ENCODE assay signal across 26 cellular contexts in the genomic region with DNA sequence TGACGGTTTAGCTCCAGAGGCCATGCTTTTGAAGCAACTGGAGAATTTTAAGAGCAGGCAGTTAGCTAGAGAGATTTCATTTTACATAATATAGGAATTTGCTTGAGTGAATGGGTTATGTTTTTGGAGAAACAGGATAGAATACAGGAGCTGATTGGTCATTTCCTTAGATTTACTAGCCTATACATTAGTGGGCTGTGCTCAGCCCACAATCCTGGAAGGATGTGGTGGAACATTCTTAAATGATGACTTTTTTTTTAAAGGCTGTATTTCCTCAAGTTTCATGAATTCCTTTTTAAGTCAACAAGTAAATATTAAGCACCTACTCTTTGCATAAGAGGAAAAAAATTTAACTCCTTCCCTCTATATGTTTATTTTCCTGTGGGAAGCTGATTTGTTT.
DNase-seq lines count a peak whose midpoint lies in the region; ATAC-seq, FAIRE-seq and TF ChIP-seq lines count a peak whose summit lies in the region.
"Had no signal": no experiment of that assay in that cellular context is flagged by ENCODE, and none has a peak within 500 bp of the region (broad histone marks: within the 10 kb centered on the region; RNA-seq: fewer than 3 reads in every experiment).

No MANE protein-coding gene starts in this region.

- DNase-seq in AG04449 (ENCODE audit: low read depth, low spot score) (peak; percentile 21), HS-5 (ENCODE audit: low read depth) (peak; percentile 86), astrocyte (ENCODE audit: low read depth) (peak; percentile 14), foreskin keratinocyte (peak; percentile 67 to 75), GM12892 (ENCODE audit: insufficient read length) (no peak), NCI-H2196 (lab: John Stamatoyannopoulos, UW; ENCODE audit: unreplicated experiment) (no peak)
- DNase-seq in CD8-positive, alpha-beta T cell, result no peak
- no peak for DNase-seq in activated T-cell treated with anti-CD3 and anti-CD28 coated beads, Interleukin-2, amount 50 U/mL, for 48 hours
- DNase-seq: CD4-positive, alpha-beta T cell; colonic mucosa; endodermal cell; left cardiac atrium; NCI-H1105; NCI-H2081 treated with DMSO at 0.1 percent for 48 hours; NCI-H510A treated with DMSO at 0.1 percent for 48 hours; pancreas; right cardiac atrium; SW 1271 had no signal

- ATAC-seq in foreskin keratinocyte, result peak; percentile 74
- ATAC-seq in CD8-positive, alpha-beta T cell, result no peak
- ATAC-seq: A549; left cardiac atrium; natural killer cell treated with Interleukin-12 subunit alpha and Interleukin-12 subunit beta and Interleukin-15 and Interleukin-18, amount 100 ng/mL, for 72 hours; pancreas; right cardiac atrium; Right ventricle myocardium inferior; stimulated activated effector memory CD8-positive, alpha-beta T cell treated with anti-CD3 and anti-CD28 coated beads, Interleukin-12 subunit alpha, Interleukin-12 subunit beta, amount 100 ng/mL, for 72 hours had no signal

- CTCF ChIA-PET in AG04449 (lab: Yijun Ruan, JAX), result interaction anchor here (1.1 to 1.5 kb wide), 2 partner anchors 17 to 131 kb away, joined by 3 to 4 read pairs; no protein-coding TSS in a partner anchor
- CTCF ChIA-PET in CD8-positive, alpha-beta T cell (lab: Charles Lee), result no interaction called here

- H3K9me3 ChIP-seq in astrocyte (ENCODE audit: insufficient read depth, low read depth, low read length), result no peaks in the 10 kb centered on the region
- H3K9me3 ChIP-seq in CD8-positive, alpha-beta T cell (ENCODE audit: low read length), result no peaks in the 10 kb centered on the region
- H3K9me3 ChIP-seq: A549, colonic mucosa, pancreas had no signal

- no peaks in the 10 kb centered on the region for H3K27me3 Mint-ChIP-seq in astrocyte (ENCODE audit: low read depth, unreplicated experiment)
- H3K27me3 Mint-ChIP-seq in CD8-positive, alpha-beta T cell (ENCODE audit: low read depth), result no peaks in the 10 kb centered on the region
- H3K27me3 Mint-ChIP-seq: activated naive CD4-positive, alpha-beta T cell treated with anti-CD3 and anti-CD28 coated beads, Interleukin-2, amount 50 U/mL, for 24 hours; CD4-positive, alpha-beta T cell; natural killer cell treated with Interleukin-12 subunit alpha and Interleukin-12 subunit beta and Interleukin-15 and Interleukin-18, amount 100 ng/mL, for 72 hours had no signal

- intact Hi-C loops in CD8-positive, alpha-beta T cell (cut with DNase I, micrococcal nuclease), result no loop called here

- no peak overlapping the region for H3K9ac ChIP-seq in astrocyte (ENCODE audit: low read length)

- no peaks in the 10 kb centered on the region for H3K36me3 ChIP-seq in astrocyte (ENCODE audit: insufficient read depth, low read length)
- H3K36me3 ChIP-seq in CD8-positive, alpha-beta T cell (ENCODE audit: insufficient read depth, low read length), result no peaks in the 10 kb centered on the region
- H3K36me3 ChIP-seq: colonic mucosa, pancreas had no signal

- no peak overlapping the region for H3K4me3 Mint-ChIP-seq in astrocyte (ENCODE audit: unreplicated experiment)
- H3K4me3 Mint-ChIP-seq in CD8-positive, alpha-beta T cell, result no peak overlapping the region
- H3K4me3 Mint-ChIP-seq: activated naive CD4-positive, alpha-beta T cell treated with anti-CD3 and anti-CD28 coated beads, Interleukin-2, amount 50 U/mL, for 24 hours; CD4-positive, alpha-beta T cell; endodermal cell; mesothelial cell of epicardium; natural killer cell treated with Interleukin-12 subunit alpha and Interleukin-12 subunit beta and Interleukin-15 and Interleukin-18, amount 100 ng/mL, for 72 hours; stimulated activated effector memory CD8-positive, alpha-beta T cell treated with anti-CD3 and anti-CD28 coated beads, Interleukin-12 subunit alpha, Interleukin-12 subunit beta, amount 100 ng/mL, for 72 hours had no signal

- TF ChIP-seq CTCF in AG04449 (IDR thresholded peaks at IDR 0.05; ENCODE audit: insufficient read depth, low read length, missing control alignments) (no peak), astrocyte (IDR thresholded peaks at IDR 0.05; ENCODE audit: insufficient read depth, low read depth, low read length) (no peak), foreskin keratinocyte (conservative IDR thresholded peaks at IDR 0.05) (no peak)
- TF ChIP-seq CTCF in CD8-positive, alpha-beta T cell (IDR thresholded peaks at IDR 0.05), result no peak

- no peak overlapping the region for H2AFZ ChIP-seq in astrocyte (ENCODE audit: low read depth, low read length)

- FAIRE-seq in astrocyte (lab: Jason Lieb, UNC) (peak; percentile 52), GM12892 (lab: Jason Lieb, UNC) (no peak)
- FAIRE-seq: A549, frontal cortex, HTR-8/SVneo, pancreas had no signal

- no peak overlapping the region for H3K27ac Mint-ChIP-seq in astrocyte (ENCODE audit: unreplicated experiment)
- no peak overlapping the region for H3K27ac Mint-ChIP-seq in CD8-positive, alpha-beta T cell
- H3K27ac Mint-ChIP-seq: activated naive CD4-positive, alpha-beta T cell treated with anti-CD3 and anti-CD28 coated beads, Interleukin-2, amount 50 U/mL, for 24 hours; CD4-positive, alpha-beta T cell; endodermal cell; mesothelial cell of epicardium; natural killer cell treated with Interleukin-12 subunit alpha and Interleukin-12 subunit beta and Interleukin-15 and Interleukin-18, amount 100 ng/mL, for 72 hours; stimulated activated effector memory CD8-positive, alpha-beta T cell treated with anti-CD3 and anti-CD28 coated beads, Interleukin-12 subunit alpha, Interleukin-12 subunit beta, amount 100 ng/mL, for 72 hours had no signal

- no peak overlapping the region for H3K4me2 ChIP-seq in astrocyte (ENCODE audit: low read length)
- H3K4me2 ChIP-seq: A549 had no signal

- no peaks in the 10 kb centered on the region for H4K20me1 ChIP-seq in astrocyte (ENCODE audit: insufficient read depth, low read length)

- no peaks in the 10 kb centered on the region for H3K4me1 ChIP-seq in astrocyte (ENCODE audit: insufficient read depth, low read length)
- H3K4me1 ChIP-seq in foreskin keratinocyte, result peaks cover 15% of the 10 kb centered on the region
- H3K4me1 ChIP-seq in CD8-positive, alpha-beta T cell (ENCODE audit: insufficient read depth, low read length), result no peaks in the 10 kb centered on the region
- H3K4me1 ChIP-seq: A549, colonic mucosa had no signal

- H3K36me3 Mint-ChIP-seq in astrocyte (ENCODE audit: low read depth, unreplicated experiment), result peaks cover 3% of the 10 kb centered on the region
- peaks cover 2% of the 10 kb centered on the region for H3K36me3 Mint-ChIP-seq in CD8-positive, alpha-beta T cell
- H3K36me3 Mint-ChIP-seq: mesothelial cell of epicardium; natural killer cell treated with Interleukin-12 subunit alpha and Interleukin-12 subunit beta and Interleukin-15 and Interleukin-18, amount 100 ng/mL, for 72 hours; stimulated activated effector memory CD8-positive, alpha-beta T cell treated with anti-CD3 and anti-CD28 coated beads, Interleukin-12 subunit alpha, Interleukin-12 subunit beta, amount 100 ng/mL, for 72 hours had no signal

- H3K9me3 Mint-ChIP-seq in astrocyte (ENCODE audit: unreplicated experiment), result no peaks in the 10 kb centered on the region
- H3K9me3 Mint-ChIP-seq in CD8-positive, alpha-beta T cell, result no peaks in the 10 kb centered on the region
- H3K9me3 Mint-ChIP-seq: activated naive CD4-positive, alpha-beta T cell treated with anti-CD3 and anti-CD28 coated beads, Interleukin-2, amount 50 U/mL, for 24 hours; CD4-positive, alpha-beta T cell; endodermal cell; mesothelial cell of epicardium; natural killer cell treated with Interleukin-12 subunit alpha and Interleukin-12 subunit beta and Interleukin-15 and Interleukin-18, amount 100 ng/mL, for 72 hours had no signal

- H3K79me2 ChIP-seq in astrocyte (ENCODE audit: insufficient read depth, low read length), result no peaks in the 10 kb centered on the region

- H3K4me1 Mint-ChIP-seq in astrocyte (ENCODE audit: low read depth, unreplicated experiment), result peaks cover 4% of the 10 kb centered on the region
- no peaks in the 10 kb centered on the region for H3K4me1 Mint-ChIP-seq in CD8-positive, alpha-beta T cell (ENCODE audit: low read depth)
- H3K4me1 Mint-ChIP-seq: activated naive CD4-positive, alpha-beta T cell treated with anti-CD3 and anti-CD28 coated beads, Interleukin-2, amount 50 U/mL, for 24 hours; stimulated activated effector memory CD8-positive, alpha-beta T cell treated with anti-CD3 and anti-CD28 coated beads, Interleukin-12 subunit alpha, Interleukin-12 subunit beta, amount 100 ng/mL, for 72 hours had no signal

- POLR2A ChIA-PET in AG04449 (lab: Yijun Ruan, JAX), result no interaction called here
- POLR2A ChIA-PET in CD8-positive, alpha-beta T cell (lab: Charles Lee), result no interaction called here

- TF ChIP-seq POLR2A in GM12892 (IDR thresholded peaks at IDR 0.05; ENCODE audit: low read depth, low read length), result no peak

- H3K27ac ChIP-seq in astrocyte (ENCODE audit: low read depth, low read length), result no peak overlapping the region
- H3K27ac ChIP-seq in foreskin keratinocyte, result no peak overlapping the region
- no peak overlapping the region for H3K27ac ChIP-seq in CD8-positive, alpha-beta T cell (ENCODE audit: low read depth, low read length)
- H3K27ac ChIP-seq: A549, colonic mucosa, pancreas had no signal

- H3K4me3 ChIP-seq in AG04449 (ENCODE audit: low read depth, low read length), result no peak overlapping the region
- H3K4me3 ChIP-seq in astrocyte (ENCODE audit: insufficient read depth, low read depth, low read length), result no peak overlapping the region
- no peak overlapping the region for H3K4me3 ChIP-seq in CD8-positive, alpha-beta T cell (ENCODE audit: low read depth, low read length)
- H3K4me3 ChIP-seq: A549, colonic mucosa, pancreas had no signal

- H3K27me3 ChIP-seq in astrocyte (ENCODE audit: insufficient read depth, low read length) (no peaks in the 10 kb centered on the region), foreskin keratinocyte (no peaks in the 10 kb centered on the region)
- H3K27me3 ChIP-seq in CD8-positive, alpha-beta T cell (ENCODE audit: insufficient read depth, low read length), result no peaks in the 10 kb centered on the region
- H3K27me3 ChIP-seq: colonic mucosa, pancreas had no signal

Comparison
In these comparisons a context has a peak if more than half of its experiments do, and no peak if none do; other contexts are left out.
1. DNase-seq: peak in AG04449 (single experiment), HS-5 (single experiment), astrocyte (single experiment) and foreskin keratinocyte (2 of 2); none in CD8-positive, alpha-beta T cell (0 of 7), GM12892 (single experiment), NCI-H2196 (single experiment) and activated T-cell treated with anti-CD3 and anti-CD28 coated beads, Interleukin-2, amount 50 U/mL, for 48 hours (0 of 2).